Comparison of ENCODE assay signal across 1 cellular context in the genomic region with DNA sequence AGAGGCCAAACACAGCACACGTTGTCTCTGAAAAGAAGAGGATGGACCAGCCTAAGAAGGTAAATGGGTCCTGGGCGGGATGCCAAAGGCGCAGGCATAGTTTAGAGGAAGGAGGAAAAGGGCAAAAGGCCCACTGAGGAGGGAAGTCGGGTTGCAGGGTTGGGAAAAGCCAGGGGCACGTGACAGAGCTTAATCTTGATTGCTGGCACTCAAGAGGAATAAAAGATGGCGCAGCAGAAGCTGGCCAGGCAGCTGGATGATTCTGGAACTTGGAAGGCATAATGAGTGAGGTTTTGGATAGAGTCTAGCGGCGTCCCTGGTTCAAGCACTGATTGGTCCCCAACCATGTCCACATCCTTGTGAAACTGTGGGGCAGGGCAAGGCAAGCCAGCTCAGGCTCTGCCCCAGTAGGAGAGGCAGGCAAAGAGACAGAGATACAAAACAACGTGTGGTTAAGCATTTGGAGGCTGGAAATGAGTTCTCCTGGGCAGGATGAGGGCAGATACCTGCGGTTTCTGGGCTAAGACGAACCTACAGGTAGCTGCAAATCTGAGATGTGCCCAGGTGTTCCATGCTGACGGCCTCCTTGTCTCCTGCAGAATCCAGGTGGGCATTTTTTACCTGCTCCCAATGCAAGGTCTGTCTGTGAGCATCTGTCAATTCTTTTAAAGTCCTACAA.
TF ChIP-seq lines count a peak whose summit lies in the region.

No MANE protein-coding gene starts in this region.

TF ChIP-seq in K562, 482 proteins besides CTCF, POLR2A, EP300 and RAD21:
- TF ChIP-seq YY1 (IDR thresholded peaks at IDR 0.05; ENCODE audit: borderline replicate concordance in 1 of 3, control insufficient read depth in 1 of 3, extremely low read depth in 1 of 3, insufficient read depth in 3 of 3, insufficient read length in 1 of 3, insufficient replicate concordance in 2 of 3, low read depth in 1 of 3, low read length in 2 of 3) = peak in 1 of 3 experiments; percentile 6
- TF ChIP-seq, protein P1, sequence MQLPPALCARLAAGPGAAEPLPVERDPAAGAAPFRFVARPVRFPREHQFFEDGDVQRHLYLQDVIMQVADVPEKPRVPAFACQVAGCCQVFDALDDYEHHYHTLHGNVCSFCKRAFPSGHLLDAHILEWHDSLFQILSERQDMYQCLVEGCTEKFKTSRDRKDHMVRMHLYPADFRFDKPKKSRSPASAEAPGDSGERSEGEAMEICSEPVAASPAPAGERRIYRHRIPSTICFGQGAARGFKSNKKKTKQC (CRISPR knock-in tag; IDR thresholded peaks at IDR 0.05) = no peak
- TF ChIP-seq BRF1 (IDR thresholded peaks at IDR 0.05; ENCODE audit: borderline replicate concordance, extremely low read depth, insufficient read length) = no peak
- peak; percentile 62; the same call in 1 of the 2 replicates for TF ChIP-seq RAD51 (IDR thresholded peaks at IDR 0.05; ENCODE audit: borderline replicate concordance, low read depth)
- TF ChIP-seq, protein P2, sequence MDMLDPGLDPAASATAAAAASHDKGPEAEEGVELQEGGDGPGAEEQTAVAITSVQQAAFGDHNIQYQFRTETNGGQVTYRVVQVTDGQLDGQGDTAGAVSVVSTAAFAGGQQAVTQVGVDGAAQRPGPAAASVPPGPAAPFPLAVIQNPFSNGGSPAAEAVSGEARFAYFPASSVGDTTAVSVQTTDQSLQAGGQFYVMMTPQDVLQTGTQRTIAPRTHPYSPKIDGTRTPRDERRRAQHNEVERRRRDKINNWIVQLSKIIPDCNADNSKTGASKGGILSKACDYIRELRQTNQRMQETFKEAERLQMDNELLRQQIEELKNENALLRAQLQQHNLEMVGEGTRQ (CRISPR knock-in tag; IDR thresholded peaks at IDR 0.05) = peak; percentile 70
- TF ChIP-seq, protein P3, sequence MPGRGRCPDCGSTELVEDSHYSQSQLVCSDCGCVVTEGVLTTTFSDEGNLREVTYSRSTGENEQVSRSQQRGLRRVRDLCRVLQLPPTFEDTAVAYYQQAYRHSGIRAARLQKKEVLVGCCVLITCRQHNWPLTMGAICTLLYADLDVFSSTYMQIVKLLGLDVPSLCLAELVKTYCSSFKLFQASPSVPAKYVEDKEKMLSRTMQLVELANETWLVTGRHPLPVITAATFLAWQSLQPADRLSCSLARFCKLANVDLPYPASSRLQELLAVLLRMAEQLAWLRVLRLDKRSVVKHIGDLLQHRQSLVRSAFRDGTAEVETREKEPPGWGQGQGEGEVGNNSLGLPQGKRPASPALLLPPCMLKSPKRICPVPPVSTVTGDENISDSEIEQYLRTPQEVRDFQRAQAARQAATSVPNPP (IDR thresholded peaks at IDR 0.05; ENCODE audit: borderline replicate concordance, insufficient read depth, insufficient read length) = no peak
- TF ChIP-seq GABPA (tag; conservative IDR thresholded peaks at IDR 0.05; ENCODE audit: low read depth) = no peak
- TF ChIP-seq STAT5A (IDR thresholded peaks at IDR 0.05; ENCODE audit: borderline replicate concordance, low read length) = no peak
- TF ChIP-seq RNF2 (IDR thresholded peaks at IDR 0.05) = no peak
- TF ChIP-seq, protein P4, sequence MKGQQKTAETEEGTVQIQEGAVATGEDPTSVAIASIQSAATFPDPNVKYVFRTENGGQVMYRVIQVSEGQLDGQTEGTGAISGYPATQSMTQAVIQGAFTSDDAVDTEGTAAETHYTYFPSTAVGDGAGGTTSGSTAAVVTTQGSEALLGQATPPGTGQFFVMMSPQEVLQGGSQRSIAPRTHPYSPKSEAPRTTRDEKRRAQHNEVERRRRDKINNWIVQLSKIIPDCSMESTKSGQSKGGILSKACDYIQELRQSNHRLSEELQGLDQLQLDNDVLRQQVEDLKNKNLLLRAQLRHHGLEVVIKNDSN (CRISPR knock-in tag; IDR thresholded peaks at IDR 0.05) = peak; percentile 70
- TF ChIP-seq, protein P5, sequence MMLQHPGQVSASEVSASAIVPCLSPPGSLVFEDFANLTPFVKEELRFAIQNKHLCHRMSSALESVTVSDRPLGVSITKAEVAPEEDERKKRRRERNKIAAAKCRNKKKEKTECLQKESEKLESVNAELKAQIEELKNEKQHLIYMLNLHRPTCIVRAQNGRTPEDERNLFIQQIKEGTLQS (IDR thresholded peaks at IDR 0.05) = no peak
- TF ChIP-seq, protein P5 (CRISPR knock-in tag; conservative IDR thresholded peaks at IDR 0.05) = no peak
- TF ChIP-seq NCOA6 (IDR thresholded peaks at IDR 0.05) = no peak
- peak; percentile 80 for TF ChIP-seq BHLHE40 (IDR thresholded peaks at IDR 0.05; ENCODE audit: low read length)
- TF ChIP-seq NCOA1 (IDR thresholded peaks at IDR 0.05; ENCODE audit: low read depth) = no peak
- TF ChIP-seq SNIP1 (IDR thresholded peaks at IDR 0.05; ENCODE audit: low read depth) = no peak
- TF ChIP-seq TAF7 (tag; IDR thresholded peaks at IDR 0.05) = no peak
- TF ChIP-seq SPI1 (IDR thresholded peaks at IDR 0.05; ENCODE audit: borderline replicate concordance, low read depth, low read length) = 0 out of 2 replicates have a peak, but pooled peaks have one; percentile 9
- no peak for TF ChIP-seq WHSC1 (IDR thresholded peaks at IDR 0.05; ENCODE audit: low read length)
- TF ChIP-seq, protein P6, sequence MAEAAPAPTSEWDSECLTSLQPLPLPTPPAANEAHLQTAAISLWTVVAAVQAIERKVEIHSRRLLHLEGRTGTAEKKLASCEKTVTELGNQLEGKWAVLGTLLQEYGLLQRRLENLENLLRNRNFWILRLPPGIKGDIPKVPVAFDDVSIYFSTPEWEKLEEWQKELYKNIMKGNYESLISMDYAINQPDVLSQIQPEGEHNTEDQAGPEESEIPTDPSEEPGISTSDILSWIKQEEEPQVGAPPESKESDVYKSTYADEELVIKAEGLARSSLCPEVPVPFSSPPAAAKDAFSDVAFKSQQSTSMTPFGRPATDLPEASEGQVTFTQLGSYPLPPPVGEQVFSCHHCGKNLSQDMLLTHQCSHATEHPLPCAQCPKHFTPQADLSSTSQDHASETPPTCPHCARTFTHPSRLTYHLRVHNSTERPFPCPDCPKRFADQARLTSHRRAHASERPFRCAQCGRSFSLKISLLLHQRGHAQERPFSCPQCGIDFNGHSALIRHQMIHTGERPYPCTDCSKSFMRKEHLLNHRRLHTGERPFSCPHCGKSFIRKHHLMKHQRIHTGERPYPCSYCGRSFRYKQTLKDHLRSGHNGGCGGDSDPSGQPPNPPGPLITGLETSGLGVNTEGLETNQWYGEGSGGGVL (CRISPR knock-in tag; IDR thresholded peaks at IDR 0.05) = no peak
- peak; percentile 19; the same call in 1 of the 2 replicates for TF ChIP-seq NFIC (IDR thresholded peaks at IDR 0.05)
- TF ChIP-seq BACH1 (tag; IDR thresholded peaks at IDR 0.05) = no peak
- TF ChIP-seq, protein P7, sequence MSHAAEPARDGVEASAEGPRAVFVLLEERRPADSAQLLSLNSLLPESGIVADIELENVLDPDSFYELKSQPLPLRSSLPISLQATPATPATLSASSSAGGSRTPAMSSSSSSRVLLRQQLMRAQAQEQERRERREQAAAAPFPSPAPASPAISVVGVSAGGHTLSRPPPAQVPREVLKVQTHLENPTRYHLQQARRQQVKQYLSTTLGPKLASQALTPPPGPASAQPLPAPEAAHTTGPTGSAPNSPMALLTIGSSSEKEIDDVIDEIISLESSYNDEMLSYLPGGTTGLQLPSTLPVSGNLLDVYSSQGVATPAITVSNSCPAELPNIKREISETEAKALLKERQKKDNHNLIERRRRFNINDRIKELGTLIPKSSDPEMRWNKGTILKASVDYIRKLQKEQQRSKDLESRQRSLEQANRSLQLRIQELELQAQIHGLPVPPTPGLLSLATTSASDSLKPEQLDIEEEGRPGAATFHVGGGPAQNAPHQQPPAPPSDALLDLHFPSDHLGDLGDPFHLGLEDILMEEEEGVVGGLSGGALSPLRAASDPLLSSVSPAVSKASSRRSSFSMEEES (CRISPR knock-in tag; IDR thresholded peaks at IDR 0.05) = peak; percentile 18; the same call in 1 of the 2 replicates
- no peak for TF ChIP-seq ZC3H8 (IDR thresholded peaks at IDR 0.05)
